Comparison of ENCODE assay signal across 8 cellular contexts in genomic region chrX:154886069-154886788, GRCh38. TPM values are rescaled to one million over a fixed set of nuclear protein-coding genes. Genes with fewer than 3 reads are reported as not detected.
A peak's percentile ranks its signal among the peaks of the same experiment; 100 is the strongest.
DNase-seq lines count a peak whose midpoint lies in the region; ATAC-seq, FAIRE-seq and TF ChIP-seq lines count a peak whose summit lies in the region.
"Not testable (repeated sequence)": the region's sequence is repeated elsewhere in the genome, so short reads cannot be mapped to it uniquely, and the experiment has no call there.

Gene F8A1, plus strand, starts transcription at chrX:154886355. Its CDS starts 20 bp downstream, at chrX:154886375.

- H3K9me3 Mint-ChIP-seq in stimulated activated naive CD8-positive, alpha-beta T cell treated with anti-CD3 and anti-CD28 coated beads, Interleukin-15, amount 100 ng/mL, for 72 hours, result not testable (repeated sequence)

- not testable (repeated sequence) for H3K4me3 Mint-ChIP-seq in stimulated activated naive CD8-positive, alpha-beta T cell treated with anti-CD3 and anti-CD28 coated beads, Interleukin-15, amount 100 ng/mL, for 72 hours

- intact Hi-C loops in pancreas (cut with DNase I), result not testable (repeated sequence)

- DNase-seq in T-helper 2 cell (peak in 3 of 5 experiments; percentile 22 to 51 (median 29)), pancreas (peak in 3 of 6 donors; percentile 23 to 44 (median 40))
- peak; percentile 3 to 4 for DNase-seq in activated T-helper 1 cell treated with anti-CD3 and anti-CD28 coated beads, Interleukin-2, amount 50 U/mL, for 16 hours (ENCODE audit: low read depth in 1 of 2, low spot score in 1 of 2)
- DNase-seq in glomerular endothelial cell (ENCODE audit: extremely low read depth, low read depth, low spot score), result not testable (repeated sequence)
- DNase-seq in stimulated activated naive CD8-positive, alpha-beta T cell treated with anti-CD3 and anti-CD28 coated beads, Interleukin-15, amount 100 ng/mL, for 72 hours, result peak; percentile 53 to 67

- H3K36me3 ChIP-seq in pancreas, result not testable (repeated sequence)

- TF ChIP-seq POLR2A in GM18505 (IDR thresholded peaks at IDR 0.05; ENCODE audit: borderline replicate concordance, extremely low read depth, insufficient read depth, insufficient read length), result not testable (repeated sequence)

- not testable (repeated sequence) for H3K27ac ChIP-seq in pancreas

- 13 to 50% methylated on average over 1 to 15 of the region's 91 CpGs for WGBS in pancreas, 2 donors

- H3K4me3 ChIP-seq in pancreas, result peak within 1 kb of the TSS in 1 of 4 donors; percentile 17

- not testable (repeated sequence) for H3K4me1 Mint-ChIP-seq in stimulated activated naive CD8-positive, alpha-beta T cell treated with anti-CD3 and anti-CD28 coated beads, Interleukin-15, amount 100 ng/mL, for 72 hours

- not testable (repeated sequence) for H3K27ac Mint-ChIP-seq in stimulated activated naive CD8-positive, alpha-beta T cell treated with anti-CD3 and anti-CD28 coated beads, Interleukin-15, amount 100 ng/mL, for 72 hours

- ATAC-seq in GM18505 (IDR thresholded peaks at IDR 0.05; ENCODE audit: unreplicated experiment) (peak; percentile 62), GM21619 (IDR thresholded peaks at IDR 0.05; ENCODE audit: unreplicated experiment) (peak; percentile 65), HG03159 (IDR thresholded peaks at IDR 0.05; ENCODE audit: unreplicated experiment) (peak; percentile 59), pancreas (peak; percentile 83 to 88 (median 86))
- peak; percentile 86 for ATAC-seq in stimulated activated naive CD8-positive, alpha-beta T cell treated with anti-CD3 and anti-CD28 coated beads, Interleukin-15, amount 100 ng/mL, for 72 hours

- not testable (repeated sequence) for FAIRE-seq in pancreas (lab: Jason Lieb, UNC)

- TF ChIP-seq CTCF in pancreas (IDR thresholded peaks at IDR 0.05), result not testable (repeated sequence)

- H3K4me1 ChIP-seq in pancreas, result not testable (repeated sequence)

- not testable (repeated sequence) for H3K27me3 Mint-ChIP-seq in stimulated activated naive CD8-positive, alpha-beta T cell treated with anti-CD3 and anti-CD28 coated beads, Interleukin-15, amount 100 ng/mL, for 72 hours

- not testable (repeated sequence) for H3K9me3 ChIP-seq in pancreas

- H3K27me3 ChIP-seq in pancreas, result not testable (repeated sequence)

RNA-seq across cellular contexts. Expression of gene F8A1, which starts in this region (rescaled TPM):
- 8.8 and 21.4 TPM in 2 replicates for total RNA-seq in glomerular endothelial cell
- 10 to 100 TPM in 5 of 6 donors, 1 to 10 TPM in 1; 7.4 to 24.0 (median 15.3) TPM for total RNA-seq in pancreas
- 10 to 100 TPM; 13.0 to 19.9 TPM for polyA plus RNA-seq in pancreas
